ENCODE assay signal across 15 cellular contexts in the genomic region with DNA sequence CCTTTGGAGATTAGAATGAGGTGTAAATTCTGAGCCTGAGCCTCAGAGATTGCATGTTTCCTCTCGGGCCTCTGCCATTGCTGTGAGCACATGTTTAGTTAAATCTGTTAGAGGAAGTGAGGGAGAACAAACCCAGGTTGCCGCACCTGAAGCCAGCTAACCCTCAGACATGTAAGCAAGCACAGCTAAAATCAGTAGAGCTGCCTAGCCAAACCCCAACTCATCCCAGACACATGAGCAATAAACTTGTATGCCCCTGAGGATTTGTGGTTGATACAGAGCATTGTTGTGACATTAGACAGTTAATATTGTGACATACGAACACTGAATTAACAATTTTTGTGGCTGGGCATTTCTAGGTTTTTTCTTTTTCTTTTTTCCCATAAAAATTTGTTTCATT. TPM values are rescaled to one million over a fixed set of nuclear protein-coding genes. Genes with fewer than 3 reads are reported as not detected.
A peak's percentile ranks its signal among the peaks of the same experiment; 100 is the strongest.
DNase-seq lines count a peak whose midpoint lies in the region; ATAC-seq and TF ChIP-seq lines count a peak whose summit lies in the region.
"Had no signal": no experiment of that assay in that cellular context is flagged by ENCODE, and none has a peak within 500 bp of the region (broad histone marks: within the 10 kb centered on the region; RNA-seq: fewer than 3 reads in every experiment).

No MANE protein-coding gene starts in this region.

- POLR2A ChIA-PET in IMR-90 (lab: Charles Lee; ENCODE audit: unreplicated experiment) = no interaction called here

- BruUV-seq in IMR-90 (replicated peaks; lab: Mats Ljungman, UMichigan) = no TSS peak

- peak; percentile 65 for DNase-seq in IMR-90
- DNase-seq in dermis blood vessel endothelial cell = peak; percentile 13
- DNase-seq in myocyte (ENCODE audit: low read depth) = peak; percentile 58
- no peak for DNase-seq in DMS 273 (lab: John Stamatoyannopoulos, UW; ENCODE audit: unreplicated experiment)
- no peak for DNase-seq in NCI-H446 (lab: John Stamatoyannopoulos, UW)
- DNase-seq in retina = no peak
- DNase-seq: activated CD4-positive, CD25-positive, alpha-beta regulatory T cell; activated T-cell treated with anti-CD3 and anti-CD28 coated beads, Interleukin-2, amount 50 U/mL, for 1 hour; aorta; CD4-positive, alpha-beta T cell; effector CD8-positive, alpha-beta T cell; heart right ventricle; NCI-H1417 treated with DMSO at 0.1 percent for 48 hours had no signal

- no peak overlapping the region for H3K4ac ChIP-seq in IMR-90 (ENCODE audit: low read depth, low read length)

- peaks cover 4 to 11% of the 10 kb centered on the region in 2 experiments; a peak in 3 of 4 replicates for H3K79me1 ChIP-seq in IMR-90 (ENCODE audit: low read depth in 1 of 2, low read length in 2 of 2)

- H2BK120ac ChIP-seq in IMR-90 (ENCODE audit: low read depth, low read length) = no peak overlapping the region

- H3K4me2 ChIP-seq in BLaER1 treated with 17β-estradiol and CSF1 and Interleukin-3, amounts not matched to agents 10 nM and 100 nM = peak overlapping the region in 5 of 11 experiments; percentile 4 to 49 (median 20); a peak in 8 of 22 replicates
- H3K4me2 ChIP-seq in IMR-90 (ENCODE audit: low read depth, low read length) = peak overlapping the region; percentile 18; the same call in 1 of the 2 replicates

- no CpG with 5 or more reads among the region's 3 CpGs for WGBS in IMR-90 (ENCODE audit: extremely low coverage in 2 of 2, insufficient read length in 1 of 2), 2 experiments

- CTCF ChIA-PET in IMR-90 (lab: Yijun Ruan, JAX) = no interaction called here

- H3K4me1 ChIP-seq in BLaER1 treated with 17β-estradiol and CSF1 and Interleukin-3, amounts not matched to agents 10 nM and 100 nM = peaks cover 0 to 11% (median 4%) of the 10 kb centered on the region in 10 experiments; a peak in 7 of 20 replicates
- peaks cover 5% of the 10 kb centered on the region for H3K4me1 ChIP-seq in IMR-90 (ENCODE audit: control insufficient read depth, insufficient read depth, low read length)

- H3K18ac ChIP-seq in IMR-90 (ENCODE audit: low read depth, low read length) = peak overlapping the region; percentile 0; the same call in 1 of the 2 replicates

- no peak overlapping the region; the same call in 1 of the 2 replicates for H3K14ac ChIP-seq in IMR-90 (replicated peaks; ENCODE audit: low read depth, low read length)

- TF ChIP-seq POLR2A in IMR-90 (IDR thresholded peaks at IDR 0.05; ENCODE audit: low read depth, low read length) = no peak

- H3K9me1 ChIP-seq in IMR-90 (ENCODE audit: insufficient read depth, low read length) = no peaks in the 10 kb centered on the region

- H2AK5ac ChIP-seq in IMR-90 (ENCODE audit: low read depth, low read length) = peak overlapping the region; percentile 37; the same call in 1 of the 2 replicates

- no peak overlapping the region for H3K56ac ChIP-seq in IMR-90 (ENCODE audit: extremely low read depth, insufficient read depth, low read length)

- no peak overlapping the region for H2BK20ac ChIP-seq in IMR-90 (ENCODE audit: low read depth, low read length)

- no peak; the same call in 1 of the 2 replicates for ATAC-seq in IMR-90 (ENCODE audit: low read depth)
- no peak for ATAC-seq in HG03571 (IDR thresholded peaks at IDR 0.05; ENCODE audit: unreplicated experiment)

- in situ Hi-C loops in IMR-90 (cut with MboI; ENCODE audit: low sequenced_read_pairs) = no loop called here

- H3K27me3 ChIP-seq in BLaER1 treated with 17β-estradiol and CSF1 and Interleukin-3, amounts not matched to agents 10 nM and 100 nM = no peaks in the 10 kb centered on the region
- no peaks in the 10 kb centered on the region for H3K27me3 ChIP-seq in IMR-90 (ENCODE audit: control insufficient read depth, insufficient read depth, low read length)
- H3K27me3 ChIP-seq: heart right ventricle had no signal

- H3K27ac ChIP-seq in BLaER1 treated with 17β-estradiol and CSF1 and Interleukin-3, amounts not matched to agents 10 nM and 100 nM = peak overlapping the region in 6 of 11 experiments; percentile 16 to 57 (median 46); a peak in 8 of 22 replicates
- peak overlapping the region; percentile 32; the same call in 1 of the 2 replicates for H3K27ac ChIP-seq in IMR-90 (ENCODE audit: insufficient read depth, low read length)

- no peak overlapping the region for H2BK15ac ChIP-seq in IMR-90 (ENCODE audit: low read depth, low read length)

- H3K23ac ChIP-seq in IMR-90 (ENCODE audit: low read depth, low read length) = no peak overlapping the region

- no peak for TF ChIP-seq RAD21 in IMR-90 (IDR thresholded peaks at IDR 0.05; ENCODE audit: low read length)

- peak overlapping the region; percentile 61; the same call in 1 of the 2 replicates for H4K5ac ChIP-seq in IMR-90 (ENCODE audit: low read depth, low read length)

- H4K91ac ChIP-seq in IMR-90 (ENCODE audit: insufficient read depth, low read depth, low read length) = no peak overlapping the region

- H4K8ac ChIP-seq in IMR-90 (ENCODE audit: low read depth in 2 of 2, low read length in 2 of 2) = no peak overlapping the region

- TF ChIP-seq CTCF in IMR-90 (conservative IDR thresholded peaks at IDR 0.05; ENCODE audit: low read depth, low read length) = no peak

- no peaks in the 10 kb centered on the region for H4K20me1 ChIP-seq in BLaER1 treated with 17β-estradiol and CSF1 and Interleukin-3, amounts not matched to agents 10 nM and 100 nM
- no peaks in the 10 kb centered on the region for H4K20me1 ChIP-seq in IMR-90 (ENCODE audit: insufficient read depth, low read length)

- H2AFZ ChIP-seq in IMR-90 (replicated peaks; ENCODE audit: low read length, poor library complexity) = no peak overlapping the region

- H3K9me3 ChIP-seq in BLaER1 treated with 17β-estradiol and CSF1 and Interleukin-3, amounts not matched to agents 10 nM and 100 nM (replicated peaks in 1 of 11) = peaks cover 39 to 57% (median 48%) of the 10 kb centered on the region in 11 experiments
- peaks cover 5% of the 10 kb centered on the region for H3K9me3 ChIP-seq in IMR-90 (ENCODE audit: control insufficient read depth, insufficient read depth, low read length)

- H2AK9ac ChIP-seq in IMR-90 (replicated peaks; ENCODE audit: low read depth, low read length, poor library complexity) = no peak overlapping the region

- H3K9ac ChIP-seq in BLaER1 treated with 17β-estradiol and CSF1 and Interleukin-3, amounts not matched to agents 10 nM and 100 nM = no peak overlapping the region
- H3K9ac ChIP-seq in IMR-90 (ENCODE audit: low read depth, low read length) = no peak overlapping the region

- peak overlapping the region; percentile 93 for H2BK5ac ChIP-seq in IMR-90 (ENCODE audit: low read depth, low read length, poor library complexity, severe bottlenecking)

- H3K4me3 ChIP-seq in BLaER1 treated with 17β-estradiol and CSF1 and Interleukin-3, amounts not matched to agents 10 nM and 100 nM = no peak overlapping the region
- H3K4me3 ChIP-seq in IMR-90 (ENCODE audit: insufficient read depth, low read depth, low read length) = no peak overlapping the region
- H3K4me3 ChIP-seq: heart right ventricle had no signal

- intact Hi-C loops in IMR-90 (cut with micrococcal nuclease) = no loop called here

- peaks cover 44 to 75% (median 55%) of the 10 kb centered on the region in 11 experiments for H3K36me3 ChIP-seq in BLaER1 treated with 17β-estradiol and CSF1 and Interleukin-3, amounts not matched to agents 10 nM and 100 nM
- H3K36me3 ChIP-seq in IMR-90 (ENCODE audit: control insufficient read depth, insufficient read depth, low read length) = peaks cover 5% of the 10 kb centered on the region; the same call in 1 of the 2 replicates

- dilution Hi-C loops in IMR-90 (cut with HindIII; ENCODE audit: low sequenced_read_pairs, unreplicated experiment) = no loop called here

TF ChIP-seq in IMR-90, 13 proteins besides CTCF, POLR2A, EP300 and RAD21:
- TF ChIP-seq BHLHE40 (IDR thresholded peaks at IDR 0.05; ENCODE audit: low read depth, low read length) = no peak
- no peak for TF ChIP-seq RCOR1 (IDR thresholded peaks at IDR 0.05; ENCODE audit: insufficient replicate concordance, low read length)
- TF ChIP-seq, protein P1, sequence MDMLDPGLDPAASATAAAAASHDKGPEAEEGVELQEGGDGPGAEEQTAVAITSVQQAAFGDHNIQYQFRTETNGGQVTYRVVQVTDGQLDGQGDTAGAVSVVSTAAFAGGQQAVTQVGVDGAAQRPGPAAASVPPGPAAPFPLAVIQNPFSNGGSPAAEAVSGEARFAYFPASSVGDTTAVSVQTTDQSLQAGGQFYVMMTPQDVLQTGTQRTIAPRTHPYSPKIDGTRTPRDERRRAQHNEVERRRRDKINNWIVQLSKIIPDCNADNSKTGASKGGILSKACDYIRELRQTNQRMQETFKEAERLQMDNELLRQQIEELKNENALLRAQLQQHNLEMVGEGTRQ (IDR thresholded peaks at IDR 0.05; ENCODE audit: low read depth, low read length) = no peak
- TF ChIP-seq CEBPB (IDR thresholded peaks at IDR 0.05; ENCODE audit: low read depth, low read length) = peak; percentile 82
- no peak for TF ChIP-seq RFX5 (IDR thresholded peaks at IDR 0.05; ENCODE audit: low read depth, low read length)
- no peak for TF ChIP-seq MXI1 (IDR thresholded peaks at IDR 0.05; ENCODE audit: borderline replicate concordance, low read depth, low read length)
- no peak for TF ChIP-seq MAFK (IDR thresholded peaks at IDR 0.05; ENCODE audit: low read depth, low read length)
- TF ChIP-seq NFE2L2 (IDR thresholded peaks at IDR 0.05; ENCODE audit: low read depth, low read length) = no peak
- no peak for TF ChIP-seq MAZ (IDR thresholded peaks at IDR 0.05; ENCODE audit: borderline replicate concordance, low read depth, low read length)
- 0 out of 2 replicates have a peak, but pooled peaks have one; percentile 12 for TF ChIP-seq FOS (IDR thresholded peaks at IDR 0.05; ENCODE audit: low read depth, low read length)
- no peak for TF ChIP-seq CHD1 (IDR thresholded peaks at IDR 0.05; ENCODE audit: low read depth, low read length)
- TF ChIP-seq SMC3 (IDR thresholded peaks at IDR 0.05; ENCODE audit: low read depth, low read length) = no peak
- TF ChIP-seq, protein P2, sequence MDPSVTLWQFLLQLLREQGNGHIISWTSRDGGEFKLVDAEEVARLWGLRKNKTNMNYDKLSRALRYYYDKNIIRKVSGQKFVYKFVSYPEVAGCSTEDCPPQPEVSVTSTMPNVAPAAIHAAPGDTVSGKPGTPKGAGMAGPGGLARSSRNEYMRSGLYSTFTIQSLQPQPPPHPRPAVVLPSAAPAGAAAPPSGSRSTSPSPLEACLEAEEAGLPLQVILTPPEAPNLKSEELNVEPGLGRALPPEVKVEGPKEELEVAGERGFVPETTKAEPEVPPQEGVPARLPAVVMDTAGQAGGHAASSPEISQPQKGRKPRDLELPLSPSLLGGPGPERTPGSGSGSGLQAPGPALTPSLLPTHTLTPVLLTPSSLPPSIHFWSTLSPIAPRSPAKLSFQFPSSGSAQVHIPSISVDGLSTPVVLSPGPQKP (IDR thresholded peaks at IDR 0.05; ENCODE audit: borderline replicate concordance, low read depth, low read length) = no peak
TF ChIP-seq in IMR-90: peak in this region for 2.

RNA-seq across cellular contexts. Expression of gene NMD3, which starts 41.9 kb away (rescaled TPM):
- 95.0 and 103 TPM in 2 replicates for total RNA-seq in IMR-90 (2012; rRNA removed)
- polyA plus RNA-seq in IMR-90 (2012; rRNA removed) = 26.5 and 33.8 TPM in 2 replicates
- 5.9 and 6.4 TPM in 2 replicates for polyA plus RNA-seq in IMR-90 (2012; cell fraction: cytosol; rRNA removed)
- polyA plus RNA-seq in IMR-90 (2012; cell fraction: nucleus; rRNA removed; ENCODE audit: low replicate concordance) = 5.1 and 23.1 TPM in 2 replicates
- 82.5 and 94.6 TPM in 2 replicates for total RNA-seq in dermis blood vessel endothelial cell
- 38.0 and 38.6 TPM in 2 replicates for total RNA-seq in myocyte
- 19.3 TPM for polyA plus RNA-seq in myocyte (2012)

Comparison
In these comparisons a context has a peak if more than half of its experiments do, and no peak if none do; other contexts are left out.
1. DNase-seq: peak in IMR-90 (single experiment), dermis blood vessel endothelial cell (single experiment) and myocyte (single experiment); none in DMS 273 (single experiment), NCI-H446 (0 of 2) and retina (single experiment).